1 cellular context compared by ENCODE assay signal in the genomic region with DNA sequence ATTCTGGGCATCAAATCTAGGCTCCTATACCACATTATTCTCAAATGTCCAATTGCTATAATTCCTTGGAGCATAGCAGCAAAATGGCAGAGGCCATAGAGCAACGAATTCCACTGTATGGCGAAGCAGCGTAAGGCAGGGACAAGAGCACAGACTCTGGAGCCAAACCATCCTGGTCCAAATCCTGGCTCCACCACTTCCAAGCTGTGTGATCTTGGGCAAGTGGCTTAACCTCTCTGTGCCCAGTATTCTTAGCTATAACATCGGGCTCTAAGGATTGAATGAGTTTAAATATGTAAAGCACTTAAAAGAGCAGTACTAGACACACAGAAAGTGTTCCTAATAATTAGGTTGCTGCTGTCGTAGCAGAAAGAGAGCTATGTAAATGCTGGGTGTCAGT.
TF ChIP-seq lines count a peak whose summit lies in the region.

No MANE protein-coding gene starts in this region.

TF ChIP-seq in HepG2, 621 proteins besides CTCF, POLR2A, EP300 and RAD21:
- TF ChIP-seq ZMYM3 (CRISPR knock-in tag; IDR thresholded peaks at IDR 0.05) (peak; percentile 86), ADNP (CRISPR knock-in tag; IDR thresholded peaks at IDR 0.05) (0 out of 2 replicates have a peak, but pooled peaks have one; percentile 20), ZFP41 (CRISPR knock-in tag; IDR thresholded peaks at IDR 0.05; ENCODE audit: borderline replicate concordance) (no peak), KDM1A (CRISPR knock-in tag; IDR thresholded peaks at IDR 0.05) (0 out of 2 replicates have a peak, but pooled peaks have one; percentile 40), ZFP36 (IDR thresholded peaks at IDR 0.05; ENCODE audit: borderline replicate concordance, low read depth, low read length, partially characterized antibody) (peak; percentile 18), ZNF768 (CRISPR knock-in tag; IDR thresholded peaks at IDR 0.05) (peak; percentile 98), RFX1 (IDR thresholded peaks at IDR 0.05) (no peak)
